Comparison of ENCODE assay signal across 28 cellular contexts in genomic region chrX:113986427-113986826, GRCh38.
"Had no signal": no experiment of that assay in that cellular context is flagged by ENCODE, and none has a peak within 500 bp of the region (broad histone marks: within the 10 kb centered on the region; RNA-seq: fewer than 3 reads in every experiment).

No MANE protein-coding gene starts in this region.

- H3K27me3 Mint-ChIP-seq: naive thymus-derived CD4-positive, alpha-beta T cell; stimulated activated naive B cell treated with anti-CD40 and anti-IgM and Interleukin-4, amounts not matched to agents 10 μg/mL and 1 μg/mL and 100 μg/mL, for 72 hours; stimulated activated naive CD8-positive, alpha-beta T cell treated with anti-CD3 and anti-CD28 coated beads, Interleukin-15, Interleukin-2, amounts not matched to agents 100 ng/mL and 50 ng/mL, for 24 hours had no signal

- H3K36me3 ChIP-seq: neutrophil, pancreas, prostate gland, right lobe of liver, sigmoid colon, stomach, thoracic aorta, thyroid gland, tibial nerve, upper lobe of left lung, uterus had no signal

- H3K27ac ChIP-seq: neutrophil, pancreas, prostate gland, right lobe of liver, sigmoid colon, stomach, thoracic aorta, thyroid gland, tibial nerve, upper lobe of left lung, uterus had no signal

- H3K4me3 ChIP-seq: pancreas, prostate gland, right lobe of liver, sigmoid colon, stomach, thoracic aorta, thyroid gland, tibial nerve, upper lobe of left lung, uterus had no signal

- DNase-seq: naive thymus-derived CD4-positive, alpha-beta T cell; nephron progenitor cell; nucleus accumbens; pancreas; retina; right cardiac atrium; right lobe of liver; sigmoid colon; small intestine; stimulated activated CD4-positive, alpha-beta T cell treated with anti-CD3 and anti-CD28 coated beads, Interleukin-15, amount 100 ng/mL, for 24 hours; stimulated activated CD4-positive, alpha-beta T cell treated with anti-CD3 and anti-CD28 coated beads, Interleukin-2, amount 100 ng/mL, for 24 hours; stimulated activated CD4-positive, alpha-beta T cell treated with anti-CD3 and anti-CD28 coated beads, Interleukin-2, amount 100 ng/mL, for 48 hours; stimulated activated CD4-positive, alpha-beta T cell treated with anti-CD3 and anti-CD28 coated beads, Interleukin-4, amount 100 ng/mL, for 24 hours; stimulated activated naive B cell treated with anti-CD40 and anti-IgM and Interleukin-4, amounts not matched to agents 10 μg/mL and 1 μg/mL and 100 μg/mL, for 72 hours; stimulated activated naive CD4-positive, alpha-beta T cell treated with Interleukin-2 at 50 U/mL for 16 hours; stomach; thyroid gland; trophoblast cell; upper lobe of left lung; uterus had no signal

- H3K27me3 ChIP-seq: neutrophil, pancreas, right lobe of liver, sigmoid colon, thyroid gland, upper lobe of left lung had no signal

- H3K36me3 Mint-ChIP-seq: naive thymus-derived CD4-positive, alpha-beta T cell; natural killer cell treated with Interleukin-12 subunit alpha and Interleukin-12 subunit beta and Interleukin-15 and Interleukin-18, amount 100 ng/mL, for 72 hours; stimulated activated effector memory CD8-positive, alpha-beta T cell treated with anti-CD3 and anti-CD28 coated beads, Interleukin-12 subunit alpha, Interleukin-12 subunit beta, amount 100 ng/mL, for 72 hours; stimulated activated naive B cell treated with anti-CD40 and anti-IgM and Interleukin-4, amounts not matched to agents 10 μg/mL and 1 μg/mL and 100 μg/mL, for 72 hours had no signal

- ATAC-seq: naive thymus-derived CD4-positive, alpha-beta T cell; natural killer cell treated with Interleukin-12 subunit alpha and Interleukin-12 subunit beta and Interleukin-15 and Interleukin-18, amount 100 ng/mL, for 72 hours; pancreas; right cardiac atrium; right lobe of liver; stimulated activated effector memory CD8-positive, alpha-beta T cell treated with anti-CD3 and anti-CD28 coated beads, Interleukin-12 subunit alpha, Interleukin-12 subunit beta, amount 100 ng/mL, for 72 hours; stimulated activated naive B cell treated with anti-CD40 and anti-IgM and Interleukin-4, amounts not matched to agents 10 μg/mL and 1 μg/mL and 100 μg/mL, for 72 hours had no signal

- H3K9me3 ChIP-seq: neutrophil, pancreas, prostate gland, right lobe of liver, sigmoid colon, thoracic aorta, thyroid gland, tibial nerve, upper lobe of left lung, uterus had no signal

- H3K4me1 ChIP-seq: pancreas, prostate gland, right lobe of liver, sigmoid colon, stomach, thyroid gland, tibial nerve, upper lobe of left lung, uterus had no signal

- H3K27ac Mint-ChIP-seq: naive thymus-derived CD4-positive, alpha-beta T cell; natural killer cell treated with Interleukin-12 subunit alpha and Interleukin-12 subunit beta and Interleukin-15 and Interleukin-18, amount 100 ng/mL, for 72 hours; nephron progenitor cell; stimulated activated effector memory CD8-positive, alpha-beta T cell treated with anti-CD3 and anti-CD28 coated beads, Interleukin-12 subunit alpha, Interleukin-12 subunit beta, amount 100 ng/mL, for 72 hours; stimulated activated naive B cell treated with anti-CD40 and anti-IgM and Interleukin-4, amounts not matched to agents 10 μg/mL and 1 μg/mL and 100 μg/mL, for 72 hours; stimulated activated naive CD8-positive, alpha-beta T cell treated with anti-CD3 and anti-CD28 coated beads, Interleukin-15, Interleukin-2, amounts not matched to agents 100 ng/mL and 50 ng/mL, for 24 hours had no signal

- FAIRE-seq: pancreas, small intestine had no signal

- H3K4me1 Mint-ChIP-seq: naive thymus-derived CD4-positive, alpha-beta T cell; stimulated activated effector memory CD8-positive, alpha-beta T cell treated with anti-CD3 and anti-CD28 coated beads, Interleukin-12 subunit alpha, Interleukin-12 subunit beta, amount 100 ng/mL, for 72 hours had no signal

- H3K4me3 Mint-ChIP-seq: naive thymus-derived CD4-positive, alpha-beta T cell; natural killer cell treated with Interleukin-12 subunit alpha and Interleukin-12 subunit beta and Interleukin-15 and Interleukin-18, amount 100 ng/mL, for 72 hours; nephron progenitor cell; neural crest cell; stimulated activated effector memory CD8-positive, alpha-beta T cell treated with anti-CD3 and anti-CD28 coated beads, Interleukin-12 subunit alpha, Interleukin-12 subunit beta, amount 100 ng/mL, for 72 hours; stimulated activated naive B cell treated with anti-CD40 and anti-IgM and Interleukin-4, amounts not matched to agents 10 μg/mL and 1 μg/mL and 100 μg/mL, for 72 hours; stimulated activated naive CD8-positive, alpha-beta T cell treated with anti-CD3 and anti-CD28 coated beads, Interleukin-15, Interleukin-2, amounts not matched to agents 100 ng/mL and 50 ng/mL, for 24 hours had no signal

- H3K9me3 Mint-ChIP-seq: stimulated activated naive B cell treated with anti-CD40 and anti-IgM and Interleukin-4, amounts not matched to agents 10 μg/mL and 1 μg/mL and 100 μg/mL, for 72 hours; stimulated activated naive CD8-positive, alpha-beta T cell treated with anti-CD3 and anti-CD28 coated beads, Interleukin-15, Interleukin-2, amounts not matched to agents 100 ng/mL and 50 ng/mL, for 24 hours had no signal
